In the genomic region with DNA sequence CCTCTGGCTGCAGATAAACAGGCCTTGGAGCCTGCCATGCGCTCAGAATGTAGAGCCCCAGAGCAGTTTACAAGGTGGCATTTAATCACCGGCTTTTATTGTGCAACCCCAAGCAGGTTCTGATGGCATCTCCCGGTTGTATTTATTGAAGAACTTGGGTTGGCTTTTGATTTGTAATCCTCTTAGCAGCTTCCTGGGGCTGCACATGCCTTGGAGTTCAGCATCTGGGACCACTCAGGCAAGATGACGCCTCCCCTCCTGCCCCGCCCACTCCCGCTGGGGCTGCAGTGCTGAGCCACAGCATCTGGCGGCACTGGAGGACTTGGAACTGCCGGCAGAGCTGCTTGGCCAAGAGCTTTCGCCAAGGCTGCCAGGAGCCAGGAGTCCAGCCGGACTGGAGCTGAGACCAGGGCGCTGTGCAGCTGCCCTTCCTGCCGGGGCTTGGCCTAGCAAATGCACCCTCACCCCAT, we compare ENCODE assay signal across 10 cellular contexts. TPM values are rescaled to one million over a fixed set of nuclear protein-coding genes. Genes with fewer than 3 reads are reported as not detected.
DNase-seq lines count a peak whose midpoint lies in the region; ATAC-seq and TF ChIP-seq lines count a peak whose summit lies in the region.
"Had no signal": no experiment of that assay in that cellular context is flagged by ENCODE, and none has a peak within 500 bp of the region (broad histone marks: within the 10 kb centered on the region; RNA-seq: fewer than 3 reads in every experiment).

No MANE protein-coding gene starts in this region.

- peak; percentile 93 for DNase-seq in IMR-90
- peak; percentile 65 for DNase-seq in breast epithelium (ENCODE audit: low spot score in 2 of 2)
- peak; percentile 64 to 83 for DNase-seq in left colon
- peak; percentile 85 for DNase-seq in testis
- DNase-seq in activated CD8-positive, alpha-beta memory T cell treated with anti-CD3 and anti-CD28 coated beads, Interleukin-2, amount 50 U/mL, for 4 hours = no peak

- H2BK15ac ChIP-seq in IMR-90 (ENCODE audit: low read depth, low read length) = peak overlapping the region; percentile 65; the same call in 1 of the 3 replicates

- no peak overlapping the region for H4K5ac ChIP-seq in IMR-90 (ENCODE audit: low read depth, low read length)

- peaks cover 4 to 42% of the 10 kb centered on the region in 2 experiments; a peak in 3 of 4 replicates for H3K79me1 ChIP-seq in IMR-90 (ENCODE audit: low read depth in 1 of 2, low read length in 2 of 2)

- TF ChIP-seq CTCF in IMR-90 (conservative IDR thresholded peaks at IDR 0.05; ENCODE audit: low read depth, low read length) (peak; percentile 76), breast epithelium (IDR thresholded peaks at IDR 0.05) (no peak), testis (IDR thresholded peaks at IDR 0.05) (no peak)

- TF ChIP-seq RAD21 in IMR-90 (IDR thresholded peaks at IDR 0.05; ENCODE audit: low read length) = peak; percentile 90

- H3K18ac ChIP-seq in IMR-90 (ENCODE audit: low read depth, low read length) = no peak overlapping the region

- peak overlapping the region; percentile 73; the same call in 1 of the 2 replicates for H4K91ac ChIP-seq in IMR-90 (ENCODE audit: insufficient read depth, low read depth, low read length)

- H4K20me1 ChIP-seq in IMR-90 (ENCODE audit: insufficient read depth, low read length) = peaks cover 7% of the 10 kb centered on the region

- H2BK120ac ChIP-seq in IMR-90 (ENCODE audit: low read depth, low read length) = peak overlapping the region; percentile 74; the same call in 1 of the 2 replicates

- no peak overlapping the region for H3K56ac ChIP-seq in IMR-90 (ENCODE audit: extremely low read depth, insufficient read depth, low read length)

- peak overlapping the region; percentile 36 for H3K27ac ChIP-seq in IMR-90 (ENCODE audit: insufficient read depth, low read length)
- peak overlapping the region in 1 of 2 donors; percentile 71 for H3K27ac ChIP-seq in breast epithelium
- no peak overlapping the region for H3K27ac ChIP-seq in testis
- H3K27ac ChIP-seq: VCaP had no signal

- 0 out of 2 replicates have a peak overlapping the region, but pooled peaks have one; percentile 50 for H2BK20ac ChIP-seq in IMR-90 (ENCODE audit: low read depth, low read length)

- intact Hi-C loops in IMR-90 (cut with micrococcal nuclease) (loop anchor here (1.0 to 5.0 kb wide), 3 partner anchors 77 to 128 kb away; no protein-coding TSS in a partner anchor), breast epithelium (cut with DNase I; ENCODE audit: low total_unique reads) (no loop called here), left colon (cut with DNase I, micrococcal nuclease) (no loop called here), testis (cut with DNase I; ENCODE audit: low total_unique reads) (no loop called here)

- ATAC-seq in IMR-90 (ENCODE audit: low read depth) = peak; percentile 77
- ATAC-seq in left colon = peak; percentile 45
- no peak for ATAC-seq in GM21576 (IDR thresholded peaks at IDR 0.05; ENCODE audit: unreplicated experiment)
- no peak for ATAC-seq in HG03039 (IDR thresholded peaks at IDR 0.05; ENCODE audit: unreplicated experiment)
- ATAC-seq in GM18870 (IDR thresholded peaks at IDR 0.05; ENCODE audit: unreplicated experiment) = no peak

- H3K9ac ChIP-seq in IMR-90 (ENCODE audit: low read depth, low read length) = no peak overlapping the region

- peak overlapping the region in 1 of 2 experiments; percentile 62; a peak in 2 of 4 replicates for H4K8ac ChIP-seq in IMR-90 (ENCODE audit: low read depth in 2 of 2, low read length in 2 of 2)

- H2AK5ac ChIP-seq in IMR-90 (ENCODE audit: low read depth, low read length) = peak overlapping the region; percentile 92

- H3K36me3 ChIP-seq in IMR-90 (ENCODE audit: control insufficient read depth, insufficient read depth, low read length) (no peaks in the 10 kb centered on the region), breast epithelium (no peaks in the 10 kb centered on the region), testis (ENCODE audit: low read depth, missing control alignments) (no peaks in the 10 kb centered on the region)
- H3K36me3 ChIP-seq: HAP-1 had no signal

- peak overlapping the region; percentile 85 for H2AFZ ChIP-seq in IMR-90 (replicated peaks; ENCODE audit: low read length, poor library complexity)

- peak overlapping the region; percentile 72 for H3K4ac ChIP-seq in IMR-90 (ENCODE audit: low read depth, low read length)

- H2BK5ac ChIP-seq in IMR-90 (ENCODE audit: low read depth, low read length, poor library complexity, severe bottlenecking) = peak overlapping the region; percentile 2

- H3K9me1 ChIP-seq in IMR-90 (ENCODE audit: insufficient read depth, low read length) = peaks cover 9% of the 10 kb centered on the region

- CTCF ChIA-PET in IMR-90 (lab: Yijun Ruan, JAX) = interaction anchor here (0.6 to 1.4 kb wide), 8 partner anchors 13 to 129 kb away, joined by 3 to 10 read pairs (median 3); no protein-coding TSS in a partner anchor

- H3K9me3 ChIP-seq in IMR-90 (ENCODE audit: control insufficient read depth, insufficient read depth, low read length) (no peaks in the 10 kb centered on the region), breast epithelium (no peaks in the 10 kb centered on the region), testis (no peaks in the 10 kb centered on the region)
- H3K9me3 ChIP-seq: HAP-1 had no signal

- no peak overlapping the region for H3K14ac ChIP-seq in IMR-90 (replicated peaks; ENCODE audit: low read depth, low read length)

- no peak overlapping the region for H3K23ac ChIP-seq in IMR-90 (ENCODE audit: low read depth, low read length)

- H2AK9ac ChIP-seq in IMR-90 (replicated peaks; ENCODE audit: low read depth, low read length, poor library complexity) = peak overlapping the region; percentile 79

- H3K27me3 ChIP-seq in IMR-90 (ENCODE audit: control insufficient read depth, insufficient read depth, low read length) (peaks cover 9% of the 10 kb centered on the region), breast epithelium (peaks cover 0 to 12% of the 10 kb centered on the region in 2 donors), testis (no peaks in the 10 kb centered on the region)

- BruUV-seq in IMR-90 (replicated peaks; lab: Mats Ljungman, UMichigan) = no TSS peak

- in situ Hi-C loops in IMR-90 (cut with MboI; ENCODE audit: low sequenced_read_pairs) = no loop called here

- H3K4me2 ChIP-seq in IMR-90 (ENCODE audit: low read depth, low read length) = no peak overlapping the region; the same call in 1 of the 2 replicates

- 9% methylated on average over 3 of the region's 12 CpGs; no CpG with 5 or more reads in 1 of the 2 experiments for WGBS in IMR-90 (ENCODE audit: extremely low coverage in 2 of 2, insufficient read length in 1 of 2), 2 experiments
- 39 to 62% methylated on average over 7 to 12 of the region's 12 CpGs for WGBS in testis, 2 donors

- H3K4me1 ChIP-seq in IMR-90 (ENCODE audit: control insufficient read depth, insufficient read depth, low read length) = peaks cover 41% of the 10 kb centered on the region
- H3K4me1 ChIP-seq in breast epithelium = no peaks in the 10 kb centered on the region
- peaks cover 25% of the 10 kb centered on the region for H3K4me1 ChIP-seq in testis

- no peak for TF ChIP-seq POLR2A in IMR-90 (IDR thresholded peaks at IDR 0.05; ENCODE audit: low read depth, low read length)
- TF ChIP-seq POLR2A in breast epithelium (IDR thresholded peaks at IDR 0.05) = no peak
- TF ChIP-seq POLR2A in testis (IDR thresholded peaks at IDR 0.05) = no peak

- dilution Hi-C loops in IMR-90 (cut with HindIII; ENCODE audit: low sequenced_read_pairs, unreplicated experiment) = no loop called here

- H3K4me3 ChIP-seq in IMR-90 (ENCODE audit: insufficient read depth, low read depth, low read length) (no peak overlapping the region), breast epithelium (peak overlapping the region in 1 of 3 donors; percentile 35), testis (no peak overlapping the region)
- H3K4me3 ChIP-seq: HAP-1 had no signal

- POLR2A ChIA-PET in IMR-90 (lab: Charles Lee; ENCODE audit: unreplicated experiment) = no interaction called here

TF ChIP-seq in IMR-90, 13 proteins besides CTCF, POLR2A, EP300 and RAD21:
- TF ChIP-seq USF2 (IDR thresholded peaks at IDR 0.05; ENCODE audit: low read depth, low read length) (no peak; the same call in 1 of the 2 replicates), CEBPB (IDR thresholded peaks at IDR 0.05; ENCODE audit: low read depth, low read length) (peak; percentile 84), RCOR1 (IDR thresholded peaks at IDR 0.05; ENCODE audit: insufficient replicate concordance, low read length) (no peak), MAFK (IDR thresholded peaks at IDR 0.05; ENCODE audit: low read depth, low read length) (no peak), SMC3 (IDR thresholded peaks at IDR 0.05; ENCODE audit: low read depth, low read length) (peak; percentile 79), MAZ (IDR thresholded peaks at IDR 0.05; ENCODE audit: borderline replicate concordance, low read depth, low read length) (peak; percentile 88; the same call in 1 of the 2 replicates), BHLHE40 (IDR thresholded peaks at IDR 0.05; ENCODE audit: low read depth, low read length) (peak; percentile 87), CHD1 (IDR thresholded peaks at IDR 0.05; ENCODE audit: low read depth, low read length) (no peak)

RNA-seq across cellular contexts. Expression of gene HTRA3, which starts 5.3 kb away (rescaled TPM):
- total RNA-seq in IMR-90 (2012; rRNA removed) = 1.1 and 1.3 TPM in 2 replicates
- polyA plus RNA-seq in IMR-90 (2012; rRNA removed) = 8.9 and 9.5 TPM in 2 replicates
- polyA plus RNA-seq in IMR-90 (2012; cell fraction: cytosol; rRNA removed) = 5.3 and 12.8 TPM in 2 replicates
- polyA plus RNA-seq in IMR-90 (2012; cell fraction: nucleus; rRNA removed; ENCODE audit: low replicate concordance) = 3.7 and 5.2 TPM in 2 replicates
- total RNA-seq in breast epithelium = 10 to 100 TPM in 2 of 3 donors, 1 to 10 TPM in 1; 8.5 to 53.9 (median 19.7) TPM
- 1 to 10 TPM; 2.5 to 6.6 TPM for total RNA-seq in left colon
- 10 to 100 TPM in 1 of 2 donors, 1 to 10 TPM in 1; 6.1 to 12.2 TPM for total RNA-seq in testis
- 17.3 TPM for polyA plus RNA-seq in testis (ENCODE audit: insufficient read depth, low read depth, low replicate concordance)

Comparison
In these comparisons a context has a peak if more than half of its experiments do, and no peak if none do; other contexts are left out.
1. ATAC-seq: peak in IMR-90 (single experiment) and left colon (single experiment); none in GM21576 (single experiment), HG03039 (single experiment) and GM18870 (single experiment).